Comparison of ENCODE assay signal across 9 cellular contexts in the genomic region with DNA sequence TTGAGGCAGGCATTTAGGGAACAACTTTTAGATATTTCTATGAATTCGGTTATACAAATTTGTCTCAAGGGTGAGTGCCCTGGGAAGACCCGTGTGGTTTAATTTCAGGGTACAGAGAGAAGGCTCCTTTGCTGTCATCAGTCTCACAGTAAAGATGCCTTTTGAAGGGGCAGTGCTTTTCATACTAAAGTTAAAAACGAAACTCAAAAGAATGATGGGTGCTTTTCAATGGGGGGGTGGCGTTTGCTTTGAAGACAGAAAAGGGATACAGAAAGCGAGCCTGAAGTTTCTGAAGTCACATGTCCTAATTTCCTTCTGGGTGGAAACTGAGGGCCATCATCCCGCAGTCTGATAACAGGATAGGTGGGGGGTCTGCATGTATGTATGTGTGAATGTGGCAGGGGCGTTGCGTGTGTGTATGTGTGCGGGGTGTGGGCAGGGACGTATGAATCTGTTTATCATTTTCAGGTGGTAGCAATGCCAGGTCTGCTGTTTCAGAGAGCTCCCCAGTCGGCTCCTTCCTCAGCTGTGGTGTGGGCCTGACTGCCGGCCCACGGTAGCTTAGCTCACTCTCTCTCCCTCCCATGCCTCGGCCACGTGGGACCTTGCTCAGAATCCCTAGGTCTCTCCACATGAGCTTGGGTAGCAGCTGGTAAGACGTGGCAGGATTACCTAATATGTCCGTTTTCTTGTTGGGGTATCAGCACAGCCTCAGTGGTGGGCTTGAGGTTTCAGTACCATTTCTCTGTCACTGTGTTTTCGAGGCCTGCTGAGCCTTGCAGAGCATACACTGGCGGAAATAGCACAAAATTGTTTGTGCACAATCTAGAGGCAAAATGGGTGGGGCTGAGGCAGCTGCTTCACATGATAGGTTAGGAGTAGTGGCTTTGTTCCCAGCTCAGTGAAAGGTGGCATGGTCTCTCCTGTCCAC. TPM values are rescaled to one million over a fixed set of nuclear protein-coding genes. Genes with fewer than 3 reads are reported as not detected.
DNase-seq lines count a peak whose midpoint lies in the region; ATAC-seq lines count a peak whose summit lies in the region.
"Had no signal": no experiment of that assay in that cellular context is flagged by ENCODE, and none has a peak within 500 bp of the region (broad histone marks: within the 10 kb centered on the region; RNA-seq: fewer than 3 reads in every experiment).

No MANE protein-coding gene starts in this region.

- H3K36me3 Mint-ChIP-seq in IgD-negative memory B cell = peaks cover 8% of the 10 kb centered on the region

- no peaks in the 10 kb centered on the region for H3K9me3 Mint-ChIP-seq in IgD-negative memory B cell

- DNase-seq in activated naive CD4-positive, alpha-beta T cell treated with anti-CD3 and anti-CD28 coated beads, Interleukin-2, amount 50 U/mL, for 16 hours = peak; percentile 35
- DNase-seq in stimulated activated CD4-positive, alpha-beta T cell treated with anti-CD3 and anti-CD28 coated beads, Interleukin-2, amount 100 ng/mL, for 4 hours (ENCODE audit: low read depth) = peak; percentile 36
- no peak for DNase-seq in ACHN
- DNase-seq in cortex of kidney (lab: John Stamatoyannopoulos, UW) = no peak
- no peak for DNase-seq in islet precursor cell
- no peak for DNase-seq in dermis blood vessel endothelial cell

- peak overlapping the region; percentile 89 to 99 (median 97) for H3K27ac Mint-ChIP-seq in IgD-negative memory B cell

- peaks cover 70 to 92% (median 81%) of the 10 kb centered on the region in 3 donors for H3K4me1 Mint-ChIP-seq in IgD-negative memory B cell

- peak overlapping the region; percentile 69 to 96 (median 90) for H3K4me3 Mint-ChIP-seq in IgD-negative memory B cell

- peak; percentile 40 for ATAC-seq in GM19043 (IDR thresholded peaks at IDR 0.05; ENCODE audit: low read depth, unreplicated experiment)
- ATAC-seq: HCT116 had no signal

- in situ Hi-C loops in ACHN (cut with HindIII; ENCODE audit: low pct_ligation_motif_present, low pct_unique_long_range_greater_than_20kb, low sequenced_read_pairs) = no loop called here

- H3K27me3 Mint-ChIP-seq in IgD-negative memory B cell = peaks cover 2% of the 10 kb centered on the region

RNA-seq across cellular contexts. Expression of gene ARHGAP25, which starts 32.7 kb away (rescaled TPM):
- polyA plus RNA-seq in IgD-negative memory B cell = 217 TPM
- total RNA-seq in dermis blood vessel endothelial cell = 12.1 and 14.3 TPM in 2 replicates

Comparison
In these comparisons a context has a peak if more than half of its experiments do, and no peak if none do; other contexts are left out.
1. DNase-seq: peak in activated naive CD4-positive, alpha-beta T cell treated with anti-CD3 and anti-CD28 coated beads, Interleukin-2, amount 50 U/mL, for 16 hours (single experiment) and stimulated activated CD4-positive, alpha-beta T cell treated with anti-CD3 and anti-CD28 coated beads, Interleukin-2, amount 100 ng/mL, for 4 hours (single experiment); none in ACHN (single experiment), cortex of kidney (single experiment), islet precursor cell (single experiment) and dermis blood vessel endothelial cell (single experiment).